In the genomic region with DNA sequence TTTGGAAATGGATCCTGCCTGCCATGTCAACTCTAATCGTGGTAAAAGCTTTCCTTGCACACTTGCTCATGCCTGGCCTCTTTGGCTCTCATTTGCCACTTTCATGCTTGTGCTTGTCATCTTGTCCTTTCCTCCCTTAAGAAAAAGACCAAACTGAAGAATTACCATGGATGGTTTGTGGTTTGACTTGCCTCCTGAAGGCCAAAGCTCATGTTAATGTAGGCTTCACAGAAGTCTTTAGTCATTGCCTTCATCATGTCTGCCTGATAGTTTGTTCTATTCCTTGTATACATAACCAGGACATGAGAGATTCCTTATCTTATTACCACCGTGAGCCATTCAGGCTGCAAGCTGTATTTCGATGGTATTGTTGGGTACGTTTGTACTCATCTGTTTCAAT, we compare ENCODE assay signal across 2 cellular contexts.
A peak's percentile ranks its signal among the peaks of the same experiment; 100 is the strongest.
TF ChIP-seq lines count a peak whose summit lies in the region.

No MANE protein-coding gene starts in this region.

TF ChIP-seq in HepG2, 621 proteins besides CTCF, POLR2A, EP300 and RAD21 (continued from another document):
- TF ChIP-seq, protein P1, sequence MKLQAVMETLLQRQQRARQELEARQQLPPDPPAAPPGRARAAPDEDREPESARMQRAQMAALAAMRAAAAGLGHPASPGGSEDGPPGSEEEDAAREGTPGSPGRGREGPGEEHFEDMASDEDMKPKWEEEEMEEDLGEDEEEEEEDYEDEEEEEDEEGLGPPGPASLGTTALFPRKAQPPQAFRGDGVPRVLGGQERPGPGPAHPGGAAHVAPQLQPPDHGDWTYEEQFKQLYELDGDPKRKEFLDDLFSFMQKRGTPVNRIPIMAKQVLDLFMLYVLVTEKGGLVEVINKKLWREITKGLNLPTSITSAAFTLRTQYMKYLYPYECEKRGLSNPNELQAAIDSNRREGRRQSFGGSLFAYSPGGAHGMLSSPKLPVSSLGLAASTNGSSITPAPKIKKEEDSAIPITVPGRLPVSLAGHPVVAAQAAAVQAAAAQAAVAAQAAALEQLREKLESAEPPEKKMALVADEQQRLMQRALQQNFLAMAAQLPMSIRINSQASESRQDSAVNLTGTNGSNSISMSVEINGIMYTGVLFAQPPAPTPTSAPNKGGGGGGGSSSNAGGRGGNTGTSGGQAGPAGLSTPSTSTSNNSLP (IDR thresholded peaks at IDR 0.05; ENCODE audit: low read depth, low read length) = 0 out of 2 replicates have a peak, but pooled peaks have one; percentile 29
- no peak for TF ChIP-seq FOXA1 (IDR thresholded peaks at IDR 0.05)
- TF ChIP-seq FOXA1 (CRISPR knock-in tag; IDR thresholded peaks at IDR 0.05) = peak; percentile 43; the same call in 1 of the 2 replicates
- TF ChIP-seq CENPX (CRISPR knock-in tag; IDR thresholded peaks at IDR 0.05) = no peak

TF ChIP-seq in WTC11, 78 proteins besides CTCF, POLR2A, EP300 and RAD21 (continued from another document):
- TF ChIP-seq, protein P2, sequence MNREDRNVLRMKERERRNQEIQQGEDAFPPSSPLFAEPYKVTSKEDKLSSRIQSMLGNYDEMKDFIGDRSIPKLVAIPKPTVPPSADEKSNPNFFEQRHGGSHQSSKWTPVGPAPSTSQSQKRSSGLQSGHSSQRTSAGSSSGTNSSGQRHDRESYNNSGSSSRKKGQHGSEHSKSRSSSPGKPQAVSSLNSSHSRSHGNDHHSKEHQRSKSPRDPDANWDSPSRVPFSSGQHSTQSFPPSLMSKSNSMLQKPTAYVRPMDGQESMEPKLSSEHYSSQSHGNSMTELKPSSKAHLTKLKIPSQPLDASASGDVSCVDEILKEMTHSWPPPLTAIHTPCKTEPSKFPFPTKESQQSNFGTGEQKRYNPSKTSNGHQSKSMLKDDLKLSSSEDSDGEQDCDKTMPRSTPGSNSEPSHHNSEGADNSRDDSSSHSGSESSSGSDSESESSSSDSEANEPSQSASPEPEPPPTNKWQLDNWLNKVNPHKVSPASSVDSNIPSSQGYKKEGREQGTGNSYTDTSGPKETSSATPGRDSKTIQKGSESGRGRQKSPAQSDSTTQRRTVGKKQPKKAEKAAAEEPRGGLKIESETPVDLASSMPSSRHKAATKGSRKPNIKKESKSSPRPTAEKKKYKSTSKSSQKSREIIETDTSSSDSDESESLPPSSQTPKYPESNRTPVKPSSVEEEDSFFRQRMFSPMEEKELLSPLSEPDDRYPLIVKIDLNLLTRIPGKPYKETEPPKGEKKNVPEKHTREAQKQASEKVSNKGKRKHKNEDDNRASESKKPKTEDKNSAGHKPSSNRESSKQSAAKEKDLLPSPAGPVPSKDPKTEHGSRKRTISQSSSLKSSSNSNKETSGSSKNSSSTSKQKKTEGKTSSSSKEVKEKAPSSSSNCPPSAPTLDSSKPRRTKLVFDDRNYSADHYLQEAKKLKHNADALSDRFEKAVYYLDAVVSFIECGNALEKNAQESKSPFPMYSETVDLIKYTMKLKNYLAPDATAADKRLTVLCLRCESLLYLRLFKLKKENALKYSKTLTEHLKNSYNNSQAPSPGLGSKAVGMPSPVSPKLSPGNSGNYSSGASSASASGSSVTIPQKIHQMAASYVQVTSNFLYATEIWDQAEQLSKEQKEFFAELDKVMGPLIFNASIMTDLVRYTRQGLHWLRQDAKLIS (CRISPR knock-in tag; IDR thresholded peaks at IDR 0.05; ENCODE audit: borderline replicate concordance) = no peak
- TF ChIP-seq CREM (CRISPR knock-in tag; IDR thresholded peaks at IDR 0.05) = no peak
- no peak for TF ChIP-seq ZNF396 (CRISPR knock-in tag; IDR thresholded peaks at IDR 0.05; ENCODE audit: borderline replicate concordance)
- no peak for TF ChIP-seq SP1 (CRISPR knock-in tag; conservative IDR thresholded peaks at IDR 0.05)
- TF ChIP-seq NFATC4 (CRISPR knock-in tag; IDR thresholded peaks at IDR 0.05) = no peak
- TF ChIP-seq ZNF219 (CRISPR knock-in tag; IDR thresholded peaks at IDR 0.05; ENCODE audit: borderline replicate concordance) = no peak
- TF ChIP-seq ZNF232 (CRISPR knock-in tag; IDR thresholded peaks at IDR 0.05) = no peak
- TF ChIP-seq, protein P3, sequence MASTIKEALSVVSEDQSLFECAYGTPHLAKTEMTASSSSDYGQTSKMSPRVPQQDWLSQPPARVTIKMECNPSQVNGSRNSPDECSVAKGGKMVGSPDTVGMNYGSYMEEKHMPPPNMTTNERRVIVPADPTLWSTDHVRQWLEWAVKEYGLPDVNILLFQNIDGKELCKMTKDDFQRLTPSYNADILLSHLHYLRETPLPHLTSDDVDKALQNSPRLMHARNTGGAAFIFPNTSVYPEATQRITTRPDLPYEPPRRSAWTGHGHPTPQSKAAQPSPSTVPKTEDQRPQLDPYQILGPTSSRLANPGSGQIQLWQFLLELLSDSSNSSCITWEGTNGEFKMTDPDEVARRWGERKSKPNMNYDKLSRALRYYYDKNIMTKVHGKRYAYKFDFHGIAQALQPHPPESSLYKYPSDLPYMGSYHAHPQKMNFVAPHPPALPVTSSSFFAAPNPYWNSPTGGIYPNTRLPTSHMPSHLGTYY (CRISPR knock-in tag; IDR thresholded peaks at IDR 0.05) = no peak
- TF ChIP-seq, protein P4, sequence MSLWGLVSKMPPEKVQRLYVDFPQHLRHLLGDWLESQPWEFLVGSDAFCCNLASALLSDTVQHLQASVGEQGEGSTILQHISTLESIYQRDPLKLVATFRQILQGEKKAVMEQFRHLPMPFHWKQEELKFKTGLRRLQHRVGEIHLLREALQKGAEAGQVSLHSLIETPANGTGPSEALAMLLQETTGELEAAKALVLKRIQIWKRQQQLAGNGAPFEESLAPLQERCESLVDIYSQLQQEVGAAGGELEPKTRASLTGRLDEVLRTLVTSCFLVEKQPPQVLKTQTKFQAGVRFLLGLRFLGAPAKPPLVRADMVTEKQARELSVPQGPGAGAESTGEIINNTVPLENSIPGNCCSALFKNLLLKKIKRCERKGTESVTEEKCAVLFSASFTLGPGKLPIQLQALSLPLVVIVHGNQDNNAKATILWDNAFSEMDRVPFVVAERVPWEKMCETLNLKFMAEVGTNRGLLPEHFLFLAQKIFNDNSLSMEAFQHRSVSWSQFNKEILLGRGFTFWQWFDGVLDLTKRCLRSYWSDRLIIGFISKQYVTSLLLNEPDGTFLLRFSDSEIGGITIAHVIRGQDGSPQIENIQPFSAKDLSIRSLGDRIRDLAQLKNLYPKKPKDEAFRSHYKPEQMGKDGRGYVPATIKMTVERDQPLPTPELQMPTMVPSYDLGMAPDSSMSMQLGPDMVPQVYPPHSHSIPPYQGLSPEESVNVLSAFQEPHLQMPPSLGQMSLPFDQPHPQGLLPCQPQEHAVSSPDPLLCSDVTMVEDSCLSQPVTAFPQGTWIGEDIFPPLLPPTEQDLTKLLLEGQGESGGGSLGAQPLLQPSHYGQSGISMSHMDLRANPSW (CRISPR knock-in tag; conservative IDR thresholded peaks at IDR 0.05; ENCODE audit: low read depth) = no peak
TF ChIP-seq in WTC11: peak in this region for 0.
